Comparison of ENCODE assay signal across 11 cellular contexts in genomic region chr10:85946713-85947326, GRCh38.
DNase-seq lines count a peak whose midpoint lies in the region; ATAC-seq, FAIRE-seq and TF ChIP-seq lines count a peak whose summit lies in the region.
"Had no signal": no experiment of that assay in that cellular context is flagged by ENCODE, and none has a peak within 500 bp of the region (broad histone marks: within the 10 kb centered on the region; RNA-seq: fewer than 3 reads in every experiment).

No MANE protein-coding gene starts in this region.

- H3K27me3 ChIP-seq in brain microvascular endothelial cell (replicated peaks): no peaks in the 10 kb centered on the region
- H3K27me3 ChIP-seq: sigmoid colon had no signal

- no peak for DNase-seq in brain microvascular endothelial cell
- DNase-seq in anterior cingulate cortex (lab: John Stamatoyannopoulos, UW): no peak
- no peak for DNase-seq in SW 1271 (lab: John Stamatoyannopoulos, UW)
- DNase-seq in D721Med (ENCODE audit: insufficient read length, low spot score): no peak
- DNase-seq: DMS79 treated with DMSO at 0.1 percent for 48 hours, sigmoid colon had no signal

- no peak for FAIRE-seq in D721Med (lab: Jason Lieb, UNC)
- FAIRE-seq: endometrium had no signal

- in situ Hi-C loops in brain microvascular endothelial cell (cut with HindIII; ENCODE audit: low pct_ligation_motif_present, low sequenced_read_pairs): no loop called here

- TF ChIP-seq CTCF in brain microvascular endothelial cell (IDR thresholded peaks at IDR 0.05; ENCODE audit: low read depth, low read length, missing control alignments): no peak
- TF ChIP-seq CTCF in D721Med (IDR thresholded peaks at IDR 0.05; ENCODE audit: insufficient read depth, missing control alignments): no peak

- no peaks in the 10 kb centered on the region for H3K36me3 ChIP-seq in brain microvascular endothelial cell (replicated peaks)
- H3K36me3 ChIP-seq: sigmoid colon had no signal

- ATAC-seq in GM18498 (IDR thresholded peaks at IDR 0.05; ENCODE audit: unreplicated experiment): peak; percentile 91
- peak; percentile 88 for ATAC-seq in GM19467 (IDR thresholded peaks at IDR 0.05; ENCODE audit: unreplicated experiment)
- peak; percentile 84 for ATAC-seq in HG03095 (IDR thresholded peaks at IDR 0.05; ENCODE audit: unreplicated experiment)

- TF ChIP-seq POLR2A in Raji (IDR thresholded peaks at IDR 0.05; ENCODE audit: insufficient read depth, low read depth, low read length): peak; percentile 44

- no peak overlapping the region for H3K4me3 ChIP-seq in brain microvascular endothelial cell (ENCODE audit: low read depth, low read length)
- H3K4me3 ChIP-seq: sigmoid colon had no signal

- no peak overlapping the region for H3K27ac ChIP-seq in brain microvascular endothelial cell
- H3K27ac ChIP-seq: sigmoid colon had no signal
